ENCODE assay signal across 8 cellular contexts in genomic region chr6:157982580-157983438, GRCh38. TPM values are rescaled to one million over a fixed set of nuclear protein-coding genes. Genes with fewer than 3 reads are reported as not detected.
A peak's percentile ranks its signal among the peaks of the same experiment; 100 is the strongest.
DNase-seq lines count a peak whose midpoint lies in the region; ATAC-seq, FAIRE-seq and TF ChIP-seq lines count a peak whose summit lies in the region.

No MANE protein-coding gene starts in this region.

- H4K20me1 ChIP-seq in Karpas-422 (ENCODE audit: insufficient read depth, low read depth, low read length), result 0 out of 2 replicates have a peak, but pooled peaks cover 4% of the 10 kb centered on the region
- H4K20me1 ChIP-seq in GM12878 (ENCODE audit: control insufficient read depth, insufficient read depth), result no peaks in the 10 kb centered on the region

- in situ Hi-C loops in Caki2 (cut with HindIII; ENCODE audit: low pct_unique_long_range_greater_than_20kb, low sequenced_read_pairs), result no loop called here
- in situ Hi-C loops in GM12878 (cut with MboI), result no loop called here

- BruUV-seq in GM12878 (replicated peaks; lab: Mats Ljungman, UMichigan), result TSS peak; percentile 54

- H3K27me3 ChIP-seq in Karpas-422 (ENCODE audit: low read length), result 0 out of 2 replicates have a peak, but pooled peaks cover 4% of the 10 kb centered on the region
- peaks cover 4 to 10% of the 10 kb centered on the region in 2 experiments; a peak in 3 of 4 replicates for H3K27me3 ChIP-seq in GM12878 (replicated peaks in 1 of 2; ENCODE audit: control insufficient read depth in 2 of 2, insufficient read depth in 2 of 2, low read length in 1 of 2)
- no peaks in the 10 kb centered on the region for H3K27me3 ChIP-seq in suprapubic skin

- H3K27ac ChIP-seq in Karpas-422 (ENCODE audit: low read length), result no peak overlapping the region
- no peak overlapping the region for H3K27ac ChIP-seq in GM12878 (ENCODE audit: control insufficient read depth, insufficient read depth)
- H3K27ac ChIP-seq in suprapubic skin, result peak overlapping the region; percentile 52

- intact Hi-C loops in GM12878 (cut with micrococcal nuclease; ENCODE audit: unreplicated experiment), result loop anchor here (5.0 kb wide), 1 partner anchor 44 kb away; no protein-coding TSS in a partner anchor

- H3K9ac ChIP-seq in Karpas-422 (ENCODE audit: low read length) (no peak overlapping the region), GM12878 (ENCODE audit: control insufficient read depth, insufficient read depth, low read length) (peak overlapping the region; percentile 71)

- H3K9me3 ChIP-seq in Karpas-422 (ENCODE audit: low read length) (no peaks in the 10 kb centered on the region), GM12878 (replicated peaks; ENCODE audit: control insufficient read depth, insufficient read depth, low read length) (no peaks in the 10 kb centered on the region), suprapubic skin (no peaks in the 10 kb centered on the region)

- peak; percentile 24 for DNase-seq in Caki2 (ENCODE audit: low read depth)
- DNase-seq in Karpas-422, result no peak
- no peak for DNase-seq in GM12878 (ENCODE audit: low read depth, low spot score)
- DNase-seq in left kidney (ENCODE audit: low read depth, low spot score), result peak; percentile 45
- DNase-seq in suprapubic skin (ENCODE audit: low spot score in 2 of 2), result peak in 1 of 2 donors; percentile 77
- DNase-seq in NCI-H1436 (lab: John Stamatoyannopoulos, UW), result no peak
- no peak for DNase-seq in D721Med (ENCODE audit: insufficient read length, low spot score)
- no peak for DNase-seq in epidermal melanocyte (ENCODE audit: insufficient read length, low spot score)

- CTCF ChIA-PET in GM12878 (lab: Yijun Ruan, JAX), result interaction anchor here (1.1 to 2.5 kb wide), 3 partner anchors 44 to 89 kb away, joined by 3 to 16 read pairs (median 4); no protein-coding TSS in a partner anchor

- H3K36me3 ChIP-seq in Karpas-422 (ENCODE audit: insufficient read depth, low read length) (no peaks in the 10 kb centered on the region), GM12878 (ENCODE audit: control insufficient read depth in 2 of 2, insufficient read depth in 2 of 2, low read length in 1 of 2) (no peaks in the 10 kb centered on the region; a peak in 1 of 4 replicates), suprapubic skin (no peaks in the 10 kb centered on the region)

- POLR2A ChIA-PET in GM12878 (lab: Charles Lee), result no interaction called here

- SMC1A ChIA-PET in GM12878 (lab: Charles Lee; ENCODE audit: uncharacterized antibody, unreplicated experiment), result interaction anchor here (0.7 to 0.9 kb wide), 2 partner anchors 18 to 89 kb away, joined by 3 read pairs; no protein-coding TSS in a partner anchor

- peak in 2 of 3 experiments; percentile 3 to 19; a peak in 1 of 6 replicates for TF ChIP-seq CTCF in GM12878 (IDR thresholded peaks at IDR 0.05 in 2 of 3, conservative IDR thresholded peaks at IDR 0.05 in 1 of 3; ENCODE audit: control insufficient read depth in 2 of 3, extremely low read depth in 1 of 3, insufficient read depth in 1 of 3, low read depth in 3 of 3, low read length in 3 of 3)
- peak in 1 of 2 donors; percentile 9 for TF ChIP-seq CTCF in suprapubic skin (IDR thresholded peaks at IDR 0.05)
- no peak for TF ChIP-seq CTCF in D721Med (IDR thresholded peaks at IDR 0.05; ENCODE audit: insufficient read depth, missing control alignments)

- RAD21 ChIA-PET in GM12878 (lab: Charles Lee; ENCODE audit: unreplicated experiment), result interaction anchor here (1.3 kb wide), 1 partner anchor 89 kb away, joined by 3 read pairs; no protein-coding TSS in a partner anchor

- H3K4me2 ChIP-seq in Karpas-422 (ENCODE audit: low read depth, low read length, poor library complexity, severe bottlenecking) (peak overlapping the region; percentile 86), GM12878 (ENCODE audit: control insufficient read depth, insufficient read depth) (peak overlapping the region; percentile 97)

- H2AFZ ChIP-seq in Karpas-422 (ENCODE audit: low read length) (no peak overlapping the region), GM12878 (ENCODE audit: control insufficient read depth, low read depth, low read length) (no peak overlapping the region)

- H3K4me1 ChIP-seq in Karpas-422 (ENCODE audit: low read length), result peaks cover 13% of the 10 kb centered on the region
- H3K4me1 ChIP-seq in GM12878 (ENCODE audit: control insufficient read depth, insufficient read depth, low read length), result peaks cover 3% of the 10 kb centered on the region; the same call in 1 of the 2 replicates
- peaks cover 33% of the 10 kb centered on the region for H3K4me1 ChIP-seq in suprapubic skin

- TF ChIP-seq POLR2A in GM12878 (IDR thresholded peaks at IDR 0.05; ENCODE audit: low read depth, low read length), result no peak
- TF ChIP-seq POLR2A in suprapubic skin (IDR thresholded peaks at IDR 0.05), result no peak

- 13% methylated on average over 16 of the region's 16 CpGs for WGBS in GM12878 (ENCODE audit: insufficient coverage, insufficient replicate concordance, low lambda C conversion rate, missing lambda C conversion rate)
- 59% methylated on average over 16 of the region's 16 CpGs for whole genome bisulfite sequencing in suprapubic skin

- H3K4me3 ChIP-seq in Karpas-422 (ENCODE audit: low read length) (peak overlapping the region; percentile 74; the same call in 1 of the 2 replicates), GM12878 (peak overlapping the region; percentile 70), suprapubic skin (peak overlapping the region; percentile 72)

- no peak for ATAC-seq in GM12878

- TF ChIP-seq RAD21 in GM12878 (IDR thresholded peaks at IDR 0.05; ENCODE audit: insufficient read depth, low read depth, low read length), result no peak

- no peak for TF ChIP-seq EP300 in GM12878 (IDR thresholded peaks at IDR 0.05; ENCODE audit: borderline replicate concordance in 1 of 2, control insufficient read depth in 1 of 2, low read depth in 2 of 2, low read length in 2 of 2)
- no peak for TF ChIP-seq EP300 in suprapubic skin (IDR thresholded peaks at IDR 0.05)

- FAIRE-seq in GM12878 (lab: Jason Lieb, UNC) (no peak), D721Med (lab: Jason Lieb, UNC) (no peak)

- no peaks in the 10 kb centered on the region for H3K79me2 ChIP-seq in Karpas-422 (ENCODE audit: low read length)
- peaks cover 7% of the 10 kb centered on the region; the same call in 1 of the 2 replicates for H3K79me2 ChIP-seq in GM12878 (ENCODE audit: control insufficient read depth, insufficient read depth, low read length)

- no peaks in the 10 kb centered on the region for H3K9me2 ChIP-seq in Karpas-422 (replicated peaks; ENCODE audit: insufficient read depth, low read length)

TF ChIP-seq in GM12878, 131 proteins besides CTCF, POLR2A, EP300 and RAD21:
- TF ChIP-seq KAT2A (conservative IDR thresholded peaks at IDR 0.05; ENCODE audit: control insufficient read depth, low read depth, low read length), result no peak
- TF ChIP-seq ZBTB11 (CRISPR knock-in tag; IDR thresholded peaks at IDR 0.05), result no peak

RNA-seq across cellular contexts. Expression of gene SYNJ2, which starts 1.1 kb away (rescaled TPM):
- 14.2 and 21.3 TPM in 2 replicates for total RNA-seq in Caki2 (2014; rRNA removed; shearing (Covaris generic); ENCODE audit: low replicate concordance)
- 0.04 TPM in 1 of 2 replicates, not detected in the other for total RNA-seq in Karpas-422 (2014; rRNA removed; shearing (Covaris generic); ENCODE audit: low replicate concordance)
- 3.6 and 4.1 TPM in 2 replicates for total RNA-seq in GM12878 (2013; cell fraction: nucleolus; rRNA removed)
- 0.60 and 1.4 TPM in 2 replicates for total RNA-seq in GM12878 (2014; rRNA removed)
- 0.41 and 0.54 TPM in 2 replicates for total RNA-seq in GM12878 (2014; rRNA removed; fragmentation: Illumina TruSeq; extraction: Trizol)
- 0.51 and 0.87 TPM in 2 replicates for total RNA-seq in GM12878 (2021)
- 1.00 TPM for polyA plus RNA-seq in GM12878 (2011; ENCODE audit: low read depth)
- polyA plus RNA-seq in GM12878 (2011; rRNA removed), result 1.3 and 1.8 TPM in 2 replicates
- polyA plus RNA-seq in GM12878 (2011; cell fraction: cytosol; rRNA removed), result 2.1 and 2.5 TPM in 2 replicates
- polyA plus RNA-seq in GM12878 (2011; cell fraction: nucleus; rRNA removed), result 2.2 and 2.8 TPM in 2 replicates
- polyA plus RNA-seq in GM12878 (2012), result 0.91 and 1.1 TPM in 2 replicates
- 0.66 and 0.95 TPM in 2 replicates for polyA plus RNA-seq in GM12878 (2014; fragmentation: Illumina TruSeq; extraction: Trizol)
- polyA plus RNA-seq in GM12878 (2014; fragmentation: Nextera tagmentation; extraction: Ambion mirVana), result under 1 TPM; 0.11 to 0.60 TPM
- 0.32 and 0.79 TPM in 2 replicates for polyA plus RNA-seq in GM12878 (2014; rRNA removed)
- under 1 TPM; 0.43 to 0.53 TPM for polyA plus RNA-seq in GM12878 (2016; fragmentation: Nextera tagmentation; extraction: Ambion mirVana)
- 2.6 and 2.9 TPM in 2 replicates for polyA minus RNA-seq in GM12878 (2011; rRNA and poly(A)+ RNA removed)
- polyA minus RNA-seq in GM12878 (2011; cell fraction: cytosol; rRNA and poly(A)+ RNA removed), result 1.0 and 1.5 TPM in 2 replicates
- polyA minus RNA-seq in GM12878 (2011; cell fraction: nucleus; rRNA and poly(A)+ RNA removed), result 1.3 and 3.4 TPM in 2 replicates
- total RNA-seq in suprapubic skin, result 10 to 100 TPM in 1 of 4 donors, 1 to 10 TPM in 3; 4.3 to 10.7 (median 6.8) TPM

Comparison
In these comparisons a context has a peak if more than half of its experiments do, and no peak if none do; other contexts are left out.
1. DNase-seq: peak in Caki2 (single experiment) and left kidney (single experiment); none in Karpas-422 (single experiment), GM12878 (single experiment), NCI-H1436 (single experiment), D721Med (single experiment) and epidermal melanocyte (single experiment).
2. Peak in every context shown above with its lines, with median percentiles within 50 percentile points of each other: H3K4me3 ChIP-seq.